In the genomic region with DNA sequence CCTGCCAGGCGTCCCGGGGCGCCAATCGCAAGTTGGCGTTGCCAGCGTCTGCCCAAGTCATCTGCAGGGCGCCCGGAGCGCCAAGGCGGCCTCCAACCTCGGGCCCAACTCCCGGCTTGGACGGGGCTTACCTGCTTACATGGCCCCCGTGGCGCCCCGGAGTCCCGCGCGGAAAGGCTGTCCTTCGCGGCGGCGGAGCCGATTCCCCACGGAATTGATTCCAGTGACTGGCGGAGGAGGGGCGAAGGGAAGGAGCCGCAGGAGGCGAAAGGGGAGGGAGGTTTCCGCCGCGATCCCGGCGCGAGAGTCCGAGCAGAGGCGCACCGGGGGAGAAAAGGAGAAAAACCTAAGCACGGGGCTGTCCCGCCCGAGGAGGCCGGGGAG, we compare ENCODE assay signal across 8 cellular contexts. TPM values are rescaled to one million over a fixed set of nuclear protein-coding genes. Genes with fewer than 3 reads are reported as not detected.
DNase-seq lines count a peak whose midpoint lies in the region; ATAC-seq, FAIRE-seq and TF ChIP-seq lines count a peak whose summit lies in the region.

No MANE protein-coding gene starts in this region.

- H3K4me1 Mint-ChIP-seq in GM23338: peaks cover 51% of the 10 kb centered on the region
- peaks cover 54% of the 10 kb centered on the region for H3K4me1 Mint-ChIP-seq in WTC11
- H3K4me1 Mint-ChIP-seq in glutamatergic neuron (ENCODE audit: low read depth, unreplicated experiment): peaks cover 22% of the 10 kb centered on the region

- no peak for TF ChIP-seq CTCF in GM23338 (conservative IDR thresholded peaks at IDR 0.05; ENCODE audit: low read depth in 2 of 2)
- no peak for TF ChIP-seq CTCF in WTC11 (IDR thresholded peaks at IDR 0.05)
- no peak for TF ChIP-seq CTCF in glutamatergic neuron (IDR thresholded peaks at IDR 0.05; ENCODE audit: partially characterized antibody, unreplicated experiment)
- no peak for TF ChIP-seq CTCF in psoas muscle (IDR thresholded peaks at IDR 0.05)

- no peak for FAIRE-seq in urothelium cell line (lab: Jason Lieb, UNC)

- POLR2A ChIA-PET in WTC11 (lab: Charles Lee): interaction anchor here (0.6 to 4.3 kb wide), 14 partner anchors 9 to 219 kb away, joined by 3 to 30 read pairs (median 6); a partner anchor contains a TSS

- H3K27me3 ChIP-seq in ACC112 (ENCODE audit: insufficient read depth, low read length): no peaks in the 10 kb centered on the region
- no peaks in the 10 kb centered on the region for H3K27me3 ChIP-seq in GM23338 (ENCODE audit: insufficient read depth)
- no peaks in the 10 kb centered on the region for H3K27me3 ChIP-seq in psoas muscle (ENCODE audit: insufficient read depth in 3 of 3, low read length in 2 of 3)

- WGBS in psoas muscle, 3 donors: 0% methylated on average over 40 to 42 of the region's 42 CpGs

- H3K4me3 ChIP-seq in ACC112 (ENCODE audit: low read depth, low read length): peak overlapping the region; percentile 84
- peak overlapping the region; percentile 87 for H3K4me3 ChIP-seq in GM23338
- peak overlapping the region; percentile 93 for H3K4me3 ChIP-seq in psoas muscle

- H3K36me3 Mint-ChIP-seq in GM23338 (ENCODE audit: low read depth): no peaks in the 10 kb centered on the region
- H3K36me3 Mint-ChIP-seq in WTC11: no peaks in the 10 kb centered on the region
- no peaks in the 10 kb centered on the region for H3K36me3 Mint-ChIP-seq in glutamatergic neuron (ENCODE audit: unreplicated experiment)

- peaks cover 14% of the 10 kb centered on the region for H4K20me1 ChIP-seq in GM23338 (replicated peaks; ENCODE audit: insufficient read depth)

- H3F3A ChIP-seq in GM23338 (replicated peaks; ENCODE audit: low read depth): peaks cover 7% of the 10 kb centered on the region; the same call in 1 of the 2 replicates

- H3K27ac ChIP-seq in ACC112 (ENCODE audit: low read depth, low read length) (peak overlapping the region; percentile 87), GM23338 (ENCODE audit: low read depth) (peak overlapping the region; percentile 100), psoas muscle (peak overlapping the region; percentile 95)

- no peaks in the 10 kb centered on the region for H3K9me3 ChIP-seq in psoas muscle

- H3K79me2 ChIP-seq in ACC112 (ENCODE audit: control insufficient read depth, insufficient read depth, low read length, unreplicated experiment) (peaks cover 55% of the 10 kb centered on the region), GM23338 (replicated peaks; ENCODE audit: insufficient read depth) (peaks cover 50% of the 10 kb centered on the region)

- ATAC-seq in GM23338 (no peak; the same call in 2 of the 3 replicates), WTC11 (no peak), psoas muscle (peak in 3 of 4 donors; percentile 55 to 68 (median 56))

- H3K9me2 ChIP-seq in GM23338 (ENCODE audit: insufficient read depth): no peaks in the 10 kb centered on the region

- DNase-seq in GM23338 (ENCODE audit: low spot score) (peak; percentile 48), WTC11 (ENCODE audit: low spot score) (peak; percentile 56), glutamatergic neuron (peak; percentile 67), psoas muscle (peak; percentile 64 to 84), putamen (ENCODE audit: low spot score) (no peak), urothelium cell line (ENCODE audit: low spot score) (no peak), NCI-H128 (lab: John Stamatoyannopoulos, UW; ENCODE audit: unreplicated experiment) (no peak)

- peak overlapping the region; percentile 77 for H2AFZ ChIP-seq in ACC112 (ENCODE audit: low read length, unreplicated experiment)
- H2AFZ ChIP-seq in GM23338: 0 out of 2 replicates have a peak overlapping the region, but pooled peaks have one; percentile 9

- peaks cover 21% of the 10 kb centered on the region for H3K27me3 Mint-ChIP-seq in GM23338 (ENCODE audit: insufficient read depth, low read depth, poor library complexity)
- no peaks in the 10 kb centered on the region for H3K27me3 Mint-ChIP-seq in WTC11 (ENCODE audit: low read depth)
- peaks cover 5% of the 10 kb centered on the region for H3K27me3 Mint-ChIP-seq in glutamatergic neuron (ENCODE audit: unreplicated experiment)

- H3K4me3 Mint-ChIP-seq in GM23338 (peak overlapping the region; percentile 90), WTC11 (peak overlapping the region; percentile 82), glutamatergic neuron (ENCODE audit: unreplicated experiment) (peak overlapping the region; percentile 86)

- H3K27ac Mint-ChIP-seq in GM23338 (peak overlapping the region; percentile 92), WTC11 (peak overlapping the region; percentile 95), glutamatergic neuron (ENCODE audit: unreplicated experiment) (no peak overlapping the region)

- CTCF ChIA-PET in WTC11 (lab: Charles Lee): interaction anchor here (1.0 to 5.3 kb wide), 11 partner anchors 11 to 219 kb away, joined by 3 to 33 read pairs (median 5); no protein-coding TSS in a partner anchor

- H3K9me3 Mint-ChIP-seq in GM23338 (no peaks in the 10 kb centered on the region), WTC11 (no peaks in the 10 kb centered on the region), glutamatergic neuron (ENCODE audit: unreplicated experiment) (peaks cover 2% of the 10 kb centered on the region)

- peak overlapping the region; percentile 85 for H3K4me2 ChIP-seq in GM23338

- peaks cover 47% of the 10 kb centered on the region for H3K4me1 ChIP-seq in ACC112 (ENCODE audit: control insufficient read depth, insufficient read depth, low read length, unreplicated experiment)
- H3K4me1 ChIP-seq in GM23338 (ENCODE audit: insufficient read depth): peaks cover 48% of the 10 kb centered on the region
- peaks cover 37% of the 10 kb centered on the region for H3K4me1 ChIP-seq in psoas muscle

- H3K36me3 ChIP-seq in ACC112 (ENCODE audit: insufficient read depth, low read length) (0 out of 2 replicates have a peak, but pooled peaks cover under 1% of the 10 kb centered on the region), GM23338 (ENCODE audit: insufficient read depth) (no peaks in the 10 kb centered on the region), psoas muscle (ENCODE audit: insufficient read depth in 1 of 2, low read depth in 1 of 2) (no peaks in the 10 kb centered on the region)

- intact Hi-C loops in psoas muscle (cut with DNase I): loop anchor here (5.0 to 10.0 kb wide), 5 partner anchors 54 to 189 kb away; no protein-coding TSS in a partner anchor

TF ChIP-seq in GM23338, 12 proteins besides CTCF, POLR2A, EP300 and RAD21 (continues in another document):
- TF ChIP-seq EZH2 (IDR thresholded peaks at IDR 0.05; ENCODE audit: low read depth, unreplicated experiment): no peak

TF ChIP-seq in WTC11, 78 proteins besides CTCF, POLR2A, EP300 and RAD21 (continues in another document):
- TF ChIP-seq, protein P1, sequence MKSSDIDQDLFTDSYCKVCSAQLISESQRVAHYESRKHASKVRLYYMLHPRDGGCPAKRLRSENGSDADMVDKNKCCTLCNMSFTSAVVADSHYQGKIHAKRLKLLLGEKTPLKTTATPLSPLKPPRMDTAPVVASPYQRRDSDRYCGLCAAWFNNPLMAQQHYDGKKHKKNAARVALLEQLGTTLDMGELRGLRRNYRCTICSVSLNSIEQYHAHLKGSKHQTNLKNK (CRISPR knock-in tag; IDR thresholded peaks at IDR 0.05): no peak
- TF ChIP-seq, protein P2, sequence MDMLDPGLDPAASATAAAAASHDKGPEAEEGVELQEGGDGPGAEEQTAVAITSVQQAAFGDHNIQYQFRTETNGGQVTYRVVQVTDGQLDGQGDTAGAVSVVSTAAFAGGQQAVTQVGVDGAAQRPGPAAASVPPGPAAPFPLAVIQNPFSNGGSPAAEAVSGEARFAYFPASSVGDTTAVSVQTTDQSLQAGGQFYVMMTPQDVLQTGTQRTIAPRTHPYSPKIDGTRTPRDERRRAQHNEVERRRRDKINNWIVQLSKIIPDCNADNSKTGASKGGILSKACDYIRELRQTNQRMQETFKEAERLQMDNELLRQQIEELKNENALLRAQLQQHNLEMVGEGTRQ (CRISPR knock-in tag; IDR thresholded peaks at IDR 0.05): no peak
- TF ChIP-seq FOXK1 (CRISPR knock-in tag; IDR thresholded peaks at IDR 0.05): peak; percentile 16; the same call in 1 of the 2 replicates
- TF ChIP-seq GABPB1 (CRISPR knock-in tag; IDR thresholded peaks at IDR 0.05): 0 out of 2 replicates have a peak, but pooled peaks have one; percentile 6

RNA-seq across cellular contexts. Expression of a gene that starts 0.4 kb away (rescaled TPM):
- total RNA-seq in GM23338 (2014; rRNA removed; shearing (Covaris generic)): 60.0 and 70.2 TPM in 2 replicates
- polyA plus RNA-seq in GM23338 (2016; fragmentation: Nextera tagmentation; extraction: Ambion mirVana): 18.0 and 18.7 TPM in 2 replicates
- 83.3 to 88.4 TPM (median 86.4 TPM) in 3 replicates for total RNA-seq in WTC11 (2021)
- total RNA-seq in glutamatergic neuron (ENCODE audit: unreplicated experiment): 1.7 TPM
- total RNA-seq in psoas muscle: 100 to 1,000 TPM in 1 of 4 donors, 10 to 100 TPM in 3; 50.8 to 106 (median 63.3) TPM
- 10 to 100 TPM in 1 of 3 donors, 1 to 10 TPM in 2; 7.2 to 27.9 (median 9.1) TPM for polyA plus RNA-seq in psoas muscle

RNA-seq across cellular contexts. Expression of a gene that starts 52.0 kb away (rescaled TPM):
- 123 TPM in 2 replicates for total RNA-seq in GM23338 (2014; rRNA removed; shearing (Covaris generic))
- polyA plus RNA-seq in GM23338 (2016; fragmentation: Nextera tagmentation; extraction: Ambion mirVana) (301 and 376 TPM in 2 replicates), psoas muscle (1 to 10 TPM in 1 of 3 donors, under 1 TPM in 2; 0.04 to 1.2 (median 0.74) TPM)
- total RNA-seq in WTC11 (2021) (137 to 166 TPM (median 143 TPM) in 3 replicates), glutamatergic neuron (ENCODE audit: unreplicated experiment) (29.3 TPM), psoas muscle (1 to 10 TPM in 1 of 4 donors, under 1 TPM in 3; 0.28 to 1.2 (median 0.43) TPM)

Comparison
In these comparisons a context has a peak if more than half of its experiments do, and no peak if none do; other contexts are left out.
1. ATAC-seq: peak in psoas muscle (3 of 4); none in GM23338 (single experiment) and WTC11 (single experiment).
2. DNase-seq: peak in GM23338 (single experiment), WTC11 (single experiment), glutamatergic neuron (single experiment) and psoas muscle (2 of 2); none in putamen (single experiment), urothelium cell line (single experiment) and NCI-H128 (single experiment).
3. RNA of a gene that starts 0.4 kb away (total RNA-seq): 83.3 to 88.4 TPM in WTC11, 60.0 to 70.2 TPM in GM23338 and 50.8 to 106 TPM in psoas muscle; 1.7 TPM in glutamatergic neuron (single experiment); every median in the first group is over 10 times any median in the second.
4. RNA of a gene that starts 52.0 kb away (total RNA-seq): 137 to 166 TPM in WTC11, 123 TPM in GM23338 and 29.3 TPM in glutamatergic neuron (single experiment); 0.28 to 1.2 TPM in psoas muscle; every median in the first group is over 10 times any median in the second.
5. Peak in every context shown above with its lines, with median percentiles within 50 percentile points of each other: H3K27ac ChIP-seq, H3K4me3 ChIP-seq and H3K4me3 Mint-ChIP-seq.